In the genomic region with DNA sequence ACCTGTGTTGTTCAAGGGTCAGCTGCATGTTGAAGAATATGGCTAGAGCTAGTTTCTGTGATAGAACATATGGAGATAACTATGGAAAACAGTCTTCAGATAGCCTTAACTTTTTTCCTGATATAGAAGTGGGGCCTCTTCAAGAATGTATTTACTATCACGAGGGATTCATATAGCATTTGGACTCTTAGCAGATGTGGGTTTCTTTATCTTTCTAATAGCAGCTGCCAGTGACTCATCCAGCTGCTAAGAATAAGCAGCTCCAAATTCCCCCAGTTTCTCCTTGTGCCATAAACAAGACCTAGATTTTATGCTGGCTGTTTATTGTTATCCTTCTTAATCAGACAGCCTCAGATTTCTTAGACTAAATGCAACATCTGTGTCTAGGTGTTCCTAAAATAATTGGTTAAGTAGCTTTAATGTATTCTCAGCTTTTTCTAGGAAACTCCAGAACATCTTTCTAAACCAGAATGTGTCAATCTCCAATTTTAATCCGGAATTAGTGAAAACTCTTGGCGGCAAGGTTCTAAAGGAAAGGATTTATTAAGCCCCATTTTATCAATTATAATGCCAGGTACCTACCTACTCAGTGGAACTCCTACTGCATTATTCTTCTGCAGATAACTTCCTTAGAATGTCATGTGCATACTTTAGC, we compare ENCODE assay signal across 1 cellular context.
TF ChIP-seq lines count a peak whose summit lies in the region.

No MANE protein-coding gene starts in this region.

TF ChIP-seq in K562, 482 proteins besides CTCF, POLR2A, EP300 and RAD21 (continued from another document and continues in another):
- peak; percentile 72; the same call in 1 of the 2 replicates for TF ChIP-seq MYNN (IDR thresholded peaks at IDR 0.05)
- TF ChIP-seq MYNN (CRISPR knock-in tag; IDR thresholded peaks at IDR 0.05), result no peak
- TF ChIP-seq FOXK2 (conservative IDR thresholded peaks at IDR 0.05 in 1 of 2, IDR thresholded peaks at IDR 0.05 in 1 of 2; ENCODE audit: low read depth in 2 of 2), result peak; percentile 82 to 87
- TF ChIP-seq KDM5B (IDR thresholded peaks at IDR 0.05; ENCODE audit: insufficient replicate concordance, low read depth, low read length), result no peak
- TF ChIP-seq ZBTB8A (IDR thresholded peaks at IDR 0.05; ENCODE audit: partially characterized antibody), result no peak
- peak; percentile 83; the same call in 1 of the 2 replicates for TF ChIP-seq LEF1 (IDR thresholded peaks at IDR 0.05)
- TF ChIP-seq ZNF274 (IDR thresholded peaks at IDR 0.05; ENCODE audit: borderline replicate concordance, low read depth, low read length), result peak; percentile 55; the same call in 1 of the 2 replicates
- TF ChIP-seq HDAC3 (IDR thresholded peaks at IDR 0.05; ENCODE audit: borderline replicate concordance, partially characterized antibody), result peak; percentile 90
- TF ChIP-seq SAP30 (IDR thresholded peaks at IDR 0.05; ENCODE audit: borderline replicate concordance, insufficient read depth, low read depth, low read length, poor library complexity, severe bottlenecking), result no peak
- no peak for TF ChIP-seq TOE1 (IDR thresholded peaks at IDR 0.05; ENCODE audit: borderline replicate concordance)
- TF ChIP-seq TOE1 (CRISPR knock-in tag; IDR thresholded peaks at IDR 0.05; ENCODE audit: borderline replicate concordance, low read depth), result no peak
- TF ChIP-seq LCOR (CRISPR knock-in tag; IDR thresholded peaks at IDR 0.05), result 0 out of 2 replicates have a peak, but pooled peaks have one; percentile 42
- no peak for TF ChIP-seq SRSF3 (IDR thresholded peaks at IDR 0.05; ENCODE audit: insufficient read depth, low read length)
- no peak for TF ChIP-seq PHF21A (IDR thresholded peaks at IDR 0.05; ENCODE audit: borderline replicate concordance, low read depth)
- TF ChIP-seq CC2D1A (IDR thresholded peaks at IDR 0.05), result peak; percentile 79
- TF ChIP-seq, protein P1, sequence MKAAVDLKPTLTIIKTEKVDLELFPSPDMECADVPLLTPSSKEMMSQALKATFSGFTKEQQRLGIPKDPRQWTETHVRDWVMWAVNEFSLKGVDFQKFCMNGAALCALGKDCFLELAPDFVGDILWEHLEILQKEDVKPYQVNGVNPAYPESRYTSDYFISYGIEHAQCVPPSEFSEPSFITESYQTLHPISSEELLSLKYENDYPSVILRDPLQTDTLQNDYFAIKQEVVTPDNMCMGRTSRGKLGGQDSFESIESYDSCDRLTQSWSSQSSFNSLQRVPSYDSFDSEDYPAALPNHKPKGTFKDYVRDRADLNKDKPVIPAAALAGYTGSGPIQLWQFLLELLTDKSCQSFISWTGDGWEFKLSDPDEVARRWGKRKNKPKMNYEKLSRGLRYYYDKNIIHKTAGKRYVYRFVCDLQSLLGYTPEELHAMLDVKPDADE (conservative IDR thresholded peaks at IDR 0.05; ENCODE audit: control insufficient read depth, low read depth, low read length), result no peak
- no peak for TF ChIP-seq SAFB (IDR thresholded peaks at IDR 0.05; ENCODE audit: borderline replicate concordance, low read depth, low read length)
- TF ChIP-seq, protein P2, sequence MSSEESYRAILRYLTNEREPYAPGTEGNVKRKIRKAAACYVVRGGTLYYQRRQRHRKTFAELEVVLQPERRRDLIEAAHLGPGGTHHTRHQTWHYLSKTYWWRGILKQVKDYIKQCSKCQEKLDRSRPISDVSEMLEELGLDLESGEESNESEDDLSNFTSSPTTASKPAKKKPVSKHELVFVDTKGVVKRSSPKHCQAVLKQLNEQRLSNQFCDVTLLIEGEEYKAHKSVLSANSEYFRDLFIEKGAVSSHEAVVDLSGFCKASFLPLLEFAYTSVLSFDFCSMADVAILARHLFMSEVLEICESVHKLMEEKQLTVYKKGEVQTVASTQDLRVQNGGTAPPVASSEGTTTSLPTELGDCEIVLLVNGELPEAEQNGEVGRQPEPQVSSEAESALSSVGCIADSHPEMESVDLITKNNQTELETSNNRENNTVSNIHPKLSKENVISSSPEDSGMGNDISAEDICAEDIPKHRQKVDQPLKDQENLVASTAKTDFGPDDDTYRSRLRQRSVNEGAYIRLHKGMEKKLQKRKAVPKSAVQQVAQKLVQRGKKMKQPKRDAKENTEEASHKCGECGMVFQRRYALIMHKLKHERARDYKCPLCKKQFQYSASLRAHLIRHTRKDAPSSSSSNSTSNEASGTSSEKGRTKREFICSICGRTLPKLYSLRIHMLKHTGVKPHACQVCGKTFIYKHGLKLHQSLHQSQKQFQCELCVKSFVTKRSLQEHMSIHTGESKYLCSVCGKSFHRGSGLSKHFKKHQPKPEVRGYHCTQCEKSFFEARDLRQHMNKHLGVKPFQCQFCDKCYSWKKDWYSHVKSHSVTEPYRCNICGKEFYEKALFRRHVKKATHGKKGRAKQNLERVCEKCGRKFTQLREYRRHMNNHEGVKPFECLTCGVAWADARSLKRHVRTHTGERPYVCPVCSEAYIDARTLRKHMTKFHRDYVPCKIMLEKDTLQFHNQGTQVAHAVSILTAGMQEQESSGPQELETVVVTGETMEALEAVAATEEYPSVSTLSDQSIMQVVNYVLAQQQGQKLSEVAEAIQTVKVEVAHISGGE (CRISPR knock-in tag; IDR thresholded peaks at IDR 0.05), result peak in 1 of 3 experiments; percentile 87; a peak in 2 of 6 replicates
- TF ChIP-seq SMARCC2 (IDR thresholded peaks at IDR 0.05; ENCODE audit: low read depth), result peak; percentile 98
- TF ChIP-seq POLR2B (IDR thresholded peaks at IDR 0.05; ENCODE audit: low read depth, partially characterized antibody), result no peak
- TF ChIP-seq, protein P3, sequence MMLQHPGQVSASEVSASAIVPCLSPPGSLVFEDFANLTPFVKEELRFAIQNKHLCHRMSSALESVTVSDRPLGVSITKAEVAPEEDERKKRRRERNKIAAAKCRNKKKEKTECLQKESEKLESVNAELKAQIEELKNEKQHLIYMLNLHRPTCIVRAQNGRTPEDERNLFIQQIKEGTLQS (IDR thresholded peaks at IDR 0.05), result peak; percentile 97
- TF ChIP-seq, protein P3 (CRISPR knock-in tag; conservative IDR thresholded peaks at IDR 0.05), result peak; percentile 96
- TF ChIP-seq, protein P4, sequence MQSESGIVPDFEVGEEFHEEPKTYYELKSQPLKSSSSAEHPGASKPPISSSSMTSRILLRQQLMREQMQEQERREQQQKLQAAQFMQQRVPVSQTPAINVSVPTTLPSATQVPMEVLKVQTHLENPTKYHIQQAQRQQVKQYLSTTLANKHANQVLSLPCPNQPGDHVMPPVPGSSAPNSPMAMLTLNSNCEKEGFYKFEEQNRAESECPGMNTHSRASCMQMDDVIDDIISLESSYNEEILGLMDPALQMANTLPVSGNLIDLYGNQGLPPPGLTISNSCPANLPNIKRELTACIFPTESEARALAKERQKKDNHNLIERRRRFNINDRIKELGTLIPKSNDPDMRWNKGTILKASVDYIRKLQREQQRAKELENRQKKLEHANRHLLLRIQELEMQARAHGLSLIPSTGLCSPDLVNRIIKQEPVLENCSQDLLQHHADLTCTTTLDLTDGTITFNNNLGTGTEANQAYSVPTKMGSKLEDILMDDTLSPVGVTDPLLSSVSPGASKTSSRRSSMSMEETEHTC (IDR thresholded peaks at IDR 0.05), result peak; percentile 84
- TF ChIP-seq SMARCA4 (IDR thresholded peaks at IDR 0.05), result peak; percentile 99
- no peak for TF ChIP-seq TCF7L2 (IDR thresholded peaks at IDR 0.05; ENCODE audit: low read depth, low read length)
- TF ChIP-seq ARID1B (IDR thresholded peaks at IDR 0.05), result peak; percentile 98
- no peak for TF ChIP-seq ZC3H11A (IDR thresholded peaks at IDR 0.05; ENCODE audit: low read depth, low read length)
- TF ChIP-seq, protein P5, sequence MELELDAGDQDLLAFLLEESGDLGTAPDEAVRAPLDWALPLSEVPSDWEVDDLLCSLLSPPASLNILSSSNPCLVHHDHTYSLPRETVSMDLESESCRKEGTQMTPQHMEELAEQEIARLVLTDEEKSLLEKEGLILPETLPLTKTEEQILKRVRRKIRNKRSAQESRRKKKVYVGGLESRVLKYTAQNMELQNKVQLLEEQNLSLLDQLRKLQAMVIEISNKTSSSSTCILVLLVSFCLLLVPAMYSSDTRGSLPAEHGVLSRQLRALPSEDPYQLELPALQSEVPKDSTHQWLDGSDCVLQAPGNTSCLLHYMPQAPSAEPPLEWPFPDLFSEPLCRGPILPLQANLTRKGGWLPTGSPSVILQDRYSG (tag; conservative IDR thresholded peaks at IDR 0.05; ENCODE audit: low read depth), result peak; percentile 30; the same call in 1 of the 2 replicates
- TF ChIP-seq, protein P6, sequence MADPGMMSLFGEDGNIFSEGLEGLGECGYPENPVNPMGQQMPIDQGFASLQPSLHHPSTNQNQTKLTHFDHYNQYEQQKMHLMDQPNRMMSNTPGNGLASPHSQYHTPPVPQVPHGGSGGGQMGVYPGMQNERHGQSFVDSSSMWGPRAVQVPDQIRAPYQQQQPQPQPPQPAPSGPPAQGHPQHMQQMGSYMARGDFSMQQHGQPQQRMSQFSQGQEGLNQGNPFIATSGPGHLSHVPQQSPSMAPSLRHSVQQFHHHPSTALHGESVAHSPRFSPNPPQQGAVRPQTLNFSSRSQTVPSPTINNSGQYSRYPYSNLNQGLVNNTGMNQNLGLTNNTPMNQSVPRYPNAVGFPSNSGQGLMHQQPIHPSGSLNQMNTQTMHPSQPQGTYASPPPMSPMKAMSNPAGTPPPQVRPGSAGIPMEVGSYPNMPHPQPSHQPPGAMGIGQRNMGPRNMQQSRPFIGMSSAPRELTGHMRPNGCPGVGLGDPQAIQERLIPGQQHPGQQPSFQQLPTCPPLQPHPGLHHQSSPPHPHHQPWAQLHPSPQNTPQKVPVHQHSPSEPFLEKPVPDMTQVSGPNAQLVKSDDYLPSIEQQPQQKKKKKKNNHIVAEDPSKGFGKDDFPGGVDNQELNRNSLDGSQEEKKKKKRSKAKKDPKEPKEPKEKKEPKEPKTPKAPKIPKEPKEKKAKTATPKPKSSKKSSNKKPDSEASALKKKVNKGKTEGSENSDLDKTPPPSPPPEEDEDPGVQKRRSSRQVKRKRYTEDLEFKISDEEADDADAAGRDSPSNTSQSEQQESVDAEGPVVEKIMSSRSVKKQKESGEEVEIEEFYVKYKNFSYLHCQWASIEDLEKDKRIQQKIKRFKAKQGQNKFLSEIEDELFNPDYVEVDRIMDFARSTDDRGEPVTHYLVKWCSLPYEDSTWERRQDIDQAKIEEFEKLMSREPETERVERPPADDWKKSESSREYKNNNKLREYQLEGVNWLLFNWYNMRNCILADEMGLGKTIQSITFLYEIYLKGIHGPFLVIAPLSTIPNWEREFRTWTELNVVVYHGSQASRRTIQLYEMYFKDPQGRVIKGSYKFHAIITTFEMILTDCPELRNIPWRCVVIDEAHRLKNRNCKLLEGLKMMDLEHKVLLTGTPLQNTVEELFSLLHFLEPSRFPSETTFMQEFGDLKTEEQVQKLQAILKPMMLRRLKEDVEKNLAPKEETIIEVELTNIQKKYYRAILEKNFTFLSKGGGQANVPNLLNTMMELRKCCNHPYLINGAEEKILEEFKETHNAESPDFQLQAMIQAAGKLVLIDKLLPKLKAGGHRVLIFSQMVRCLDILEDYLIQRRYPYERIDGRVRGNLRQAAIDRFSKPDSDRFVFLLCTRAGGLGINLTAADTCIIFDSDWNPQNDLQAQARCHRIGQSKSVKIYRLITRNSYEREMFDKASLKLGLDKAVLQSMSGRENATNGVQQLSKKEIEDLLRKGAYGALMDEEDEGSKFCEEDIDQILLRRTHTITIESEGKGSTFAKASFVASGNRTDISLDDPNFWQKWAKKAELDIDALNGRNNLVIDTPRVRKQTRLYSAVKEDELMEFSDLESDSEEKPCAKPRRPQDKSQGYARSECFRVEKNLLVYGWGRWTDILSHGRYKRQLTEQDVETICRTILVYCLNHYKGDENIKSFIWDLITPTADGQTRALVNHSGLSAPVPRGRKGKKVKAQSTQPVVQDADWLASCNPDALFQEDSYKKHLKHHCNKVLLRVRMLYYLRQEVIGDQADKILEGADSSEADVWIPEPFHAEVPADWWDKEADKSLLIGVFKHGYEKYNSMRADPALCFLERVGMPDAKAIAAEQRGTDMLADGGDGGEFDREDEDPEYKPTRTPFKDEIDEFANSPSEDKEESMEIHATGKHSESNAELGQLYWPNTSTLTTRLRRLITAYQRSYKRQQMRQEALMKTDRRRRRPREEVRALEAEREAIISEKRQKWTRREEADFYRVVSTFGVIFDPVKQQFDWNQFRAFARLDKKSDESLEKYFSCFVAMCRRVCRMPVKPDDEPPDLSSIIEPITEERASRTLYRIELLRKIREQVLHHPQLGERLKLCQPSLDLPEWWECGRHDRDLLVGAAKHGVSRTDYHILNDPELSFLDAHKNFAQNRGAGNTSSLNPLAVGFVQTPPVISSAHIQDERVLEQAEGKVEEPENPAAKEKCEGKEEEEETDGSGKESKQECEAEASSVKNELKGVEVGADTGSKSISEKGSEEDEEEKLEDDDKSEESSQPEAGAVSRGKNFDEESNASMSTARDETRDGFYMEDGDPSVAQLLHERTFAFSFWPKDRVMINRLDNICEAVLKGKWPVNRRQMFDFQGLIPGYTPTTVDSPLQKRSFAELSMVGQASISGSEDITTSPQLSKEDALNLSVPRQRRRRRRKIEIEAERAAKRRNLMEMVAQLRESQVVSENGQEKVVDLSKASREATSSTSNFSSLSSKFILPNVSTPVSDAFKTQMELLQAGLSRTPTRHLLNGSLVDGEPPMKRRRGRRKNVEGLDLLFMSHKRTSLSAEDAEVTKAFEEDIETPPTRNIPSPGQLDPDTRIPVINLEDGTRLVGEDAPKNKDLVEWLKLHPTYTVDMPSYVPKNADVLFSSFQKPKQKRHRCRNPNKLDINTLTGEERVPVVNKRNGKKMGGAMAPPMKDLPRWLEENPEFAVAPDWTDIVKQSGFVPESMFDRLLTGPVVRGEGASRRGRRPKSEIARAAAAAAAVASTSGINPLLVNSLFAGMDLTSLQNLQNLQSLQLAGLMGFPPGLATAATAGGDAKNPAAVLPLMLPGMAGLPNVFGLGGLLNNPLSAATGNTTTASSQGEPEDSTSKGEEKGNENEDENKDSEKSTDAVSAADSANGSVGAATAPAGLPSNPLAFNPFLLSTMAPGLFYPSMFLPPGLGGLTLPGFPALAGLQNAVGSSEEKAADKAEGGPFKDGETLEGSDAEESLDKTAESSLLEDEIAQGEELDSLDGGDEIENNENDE (IDR thresholded peaks at IDR 0.05; ENCODE audit: low read depth, low read length), result no peak
- peak; percentile 73 for TF ChIP-seq ZNF311 (CRISPR knock-in tag; IDR thresholded peaks at IDR 0.05)
- TF ChIP-seq, protein P7, sequence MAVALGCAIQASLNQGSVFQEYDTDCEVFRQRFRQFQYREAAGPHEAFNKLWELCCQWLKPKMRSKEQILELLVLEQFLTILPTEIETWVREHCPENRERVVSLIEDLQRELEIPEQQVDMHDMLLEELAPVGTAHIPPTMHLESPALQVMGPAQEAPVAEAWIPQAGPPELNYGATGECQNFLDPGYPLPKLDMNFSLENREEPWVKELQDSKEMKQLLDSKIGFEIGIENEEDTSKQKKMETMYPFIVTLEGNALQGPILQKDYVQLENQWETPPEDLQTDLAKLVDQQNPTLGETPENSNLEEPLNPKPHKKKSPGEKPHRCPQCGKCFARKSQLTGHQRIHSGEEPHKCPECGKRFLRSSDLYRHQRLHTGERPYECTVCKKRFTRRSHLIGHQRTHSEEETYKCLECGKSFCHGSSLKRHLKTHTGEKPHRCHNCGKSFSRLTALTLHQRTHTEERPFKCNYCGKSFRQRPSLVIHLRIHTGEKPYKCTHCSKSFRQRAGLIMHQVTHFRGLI (CRISPR knock-in tag; IDR thresholded peaks at IDR 0.05), result 0 out of 2 replicates have a peak, but pooled peaks have one; percentile 30
- TF ChIP-seq GATAD2B (IDR thresholded peaks at IDR 0.05; ENCODE audit: borderline replicate concordance), result peak; percentile 75
- TF ChIP-seq POLR2H (tag; IDR thresholded peaks at IDR 0.05; ENCODE audit: low read depth), result no peak
- peak; percentile 97 for TF ChIP-seq ZNF589 (CRISPR knock-in tag; IDR thresholded peaks at IDR 0.05; ENCODE audit: low read depth)
- no peak for TF ChIP-seq HLTF (IDR thresholded peaks at IDR 0.05)
- TF ChIP-seq SMAD4 (CRISPR knock-in tag; conservative IDR thresholded peaks at IDR 0.05), result peak; percentile 90
- TF ChIP-seq SP1 (CRISPR knock-in tag; IDR thresholded peaks at IDR 0.05), result no peak
- TF ChIP-seq MBD2 (IDR thresholded peaks at IDR 0.05; ENCODE audit: borderline replicate concordance, low read depth), result peak; percentile 48; the same call in 1 of the 2 replicates
